Comparison of ENCODE assay signal across 10 cellular contexts in genomic region chr21:14453964-14454641, GRCh38.
DNase-seq lines count a peak whose midpoint lies in the region; ATAC-seq, FAIRE-seq and TF ChIP-seq lines count a peak whose summit lies in the region.
"Had no signal": no experiment of that assay in that cellular context is flagged by ENCODE, and none has a peak within 500 bp of the region (broad histone marks: within the 10 kb centered on the region; RNA-seq: fewer than 3 reads in every experiment).

No MANE protein-coding gene starts in this region.

- TF ChIP-seq CTCF in GM12878 (IDR thresholded peaks at IDR 0.05 in 2 of 3, conservative IDR thresholded peaks at IDR 0.05 in 1 of 3; ENCODE audit: control insufficient read depth in 2 of 3, extremely low read depth in 1 of 3, insufficient read depth in 1 of 3, low read depth in 3 of 3, low read length in 3 of 3) (no peak), gastrocnemius medialis (IDR thresholded peaks at IDR 0.05 in 4 of 5, conservative IDR thresholded peaks at IDR 0.05 in 1 of 5) (no peak)

- H3K27me3 ChIP-seq in GM12878 (replicated peaks in 1 of 2; ENCODE audit: control insufficient read depth in 2 of 2, insufficient read depth in 2 of 2, low read length in 1 of 2) (no peaks in the 10 kb centered on the region), gastrocnemius medialis (no peaks in the 10 kb centered on the region)

- in situ Hi-C loops in GM12878 (cut with MboI) = loop anchor here (5.0 kb wide), 1 partner anchor 78 kb away; no protein-coding TSS in a partner anchor
- in situ Hi-C loops in gastrocnemius medialis (cut with MboI; ENCODE audit: low sequenced_read_pairs in 4 of 4) = no loop called here

- H3K36me3 ChIP-seq in GM12878 (ENCODE audit: control insufficient read depth in 2 of 2, insufficient read depth in 2 of 2, low read length in 1 of 2) = no peaks in the 10 kb centered on the region
- no peaks in the 10 kb centered on the region for H3K36me3 ChIP-seq in gastrocnemius medialis

- TF ChIP-seq POLR2A in GM12878 (IDR thresholded peaks at IDR 0.05; ENCODE audit: low read depth, low read length) (0 out of 2 replicates have a peak, but pooled peaks have one; percentile 8), gastrocnemius medialis (IDR thresholded peaks at IDR 0.05) (no peak)

- H4K20me1 ChIP-seq in GM12878 (ENCODE audit: control insufficient read depth, insufficient read depth) = no peaks in the 10 kb centered on the region

- WGBS in GM12878 (ENCODE audit: insufficient coverage, insufficient replicate concordance, low lambda C conversion rate, missing lambda C conversion rate) = 67% methylated on average over 7 of the region's 7 CpGs

- H3K27ac ChIP-seq in GM12878 (ENCODE audit: control insufficient read depth, insufficient read depth) (peak overlapping the region; percentile 96), gastrocnemius medialis (no peak overlapping the region)
- H3K27ac ChIP-seq: parathyroid adenoma had no signal

- peak overlapping the region; percentile 78 for H3K9ac ChIP-seq in GM12878 (ENCODE audit: control insufficient read depth, insufficient read depth, low read length)
- H3K9ac ChIP-seq: parathyroid adenoma had no signal

- RAD21 ChIA-PET in GM12878 (lab: Charles Lee; ENCODE audit: unreplicated experiment) = interaction anchor here (0.7 to 5.8 kb wide), 29 partner anchors 9 to 425 kb away, joined by 3 to 84 read pairs (median 5); partner anchors contain the start of gene SAMSN1

- no peaks in the 10 kb centered on the region; the same call in 1 of the 3 replicates for H3K9me3 ChIP-seq in GM12878 (replicated peaks; ENCODE audit: control insufficient read depth, insufficient read depth, low read length)
- no peaks in the 10 kb centered on the region for H3K9me3 ChIP-seq in gastrocnemius medialis

- H3K4me2 ChIP-seq in GM12878 (ENCODE audit: control insufficient read depth, insufficient read depth) = peak overlapping the region; percentile 52

- intact Hi-C loops in GM12878 (cut with micrococcal nuclease; ENCODE audit: unreplicated experiment) (loop anchor here (1.0 to 5.0 kb wide), 9 partner anchors 27 to 421 kb away; no protein-coding TSS in a partner anchor), gastrocnemius medialis (cut with DNase I; ENCODE audit: low total_unique reads) (no loop called here)

- no peak for FAIRE-seq in GM12878 (lab: Jason Lieb, UNC)

- H3K4me1 ChIP-seq in GM12878 (ENCODE audit: control insufficient read depth, insufficient read depth, low read length) (peaks cover 34% of the 10 kb centered on the region), gastrocnemius medialis (no peaks in the 10 kb centered on the region)
- H3K4me1 ChIP-seq: parathyroid adenoma had no signal

- DNase-seq in GM12878 (ENCODE audit: low read depth, low spot score) (peak; percentile 25), kidney tubule cell (ENCODE audit: low spot score) (no peak), gastrocnemius medialis (no peak), HuH-7 (ENCODE audit: low spot score) (no peak)
- DNase-seq in stimulated activated naive CD4-positive, alpha-beta T cell treated with Interleukin-2 at 50 U/mL for 16 hours (lab: John Stamatoyannopoulos, UW) = no peak
- DNase-seq: activated CD8-positive, alpha-beta memory T cell treated with anti-CD3 and anti-CD28 coated beads, Interleukin-2, amount 50 U/mL, for 48 hours had no signal

- peak overlapping the region; percentile 54 for H2AFZ ChIP-seq in GM12878 (ENCODE audit: control insufficient read depth, low read depth, low read length)
- H2AFZ ChIP-seq: parathyroid adenoma had no signal

- no peak for TF ChIP-seq EP300 in GM12878 (IDR thresholded peaks at IDR 0.05; ENCODE audit: borderline replicate concordance in 1 of 2, control insufficient read depth in 1 of 2, low read depth in 2 of 2, low read length in 2 of 2)

- TF ChIP-seq RAD21 in GM12878 (IDR thresholded peaks at IDR 0.05; ENCODE audit: insufficient read depth, low read depth, low read length) = no peak

- H3K79me2 ChIP-seq in GM12878 (ENCODE audit: control insufficient read depth, insufficient read depth, low read length) = no peaks in the 10 kb centered on the region; the same call in 1 of the 2 replicates
- H3K79me2 ChIP-seq: parathyroid adenoma had no signal

- POLR2A ChIA-PET in GM12878 (lab: Charles Lee) = interaction anchor here (0.9 to 2.4 kb wide), 10 partner anchors 10 to 309 kb away, joined by 4 to 16 read pairs (median 5); no protein-coding TSS in a partner anchor

- ATAC-seq in GM18498 (IDR thresholded peaks at IDR 0.05; ENCODE audit: unreplicated experiment) (peak; percentile 22), GM21515 (IDR thresholded peaks at IDR 0.05; ENCODE audit: unreplicated experiment) (peak; percentile 12), HG03432 (IDR thresholded peaks at IDR 0.05; ENCODE audit: unreplicated experiment) (peak; percentile 12), GM12878 (peak; percentile 28), gastrocnemius medialis (no peak)

- CTCF ChIA-PET in GM12878 (lab: Yijun Ruan, JAX) = interaction anchor here (0.9 to 6.4 kb wide), 18 partner anchors 12 to 410 kb away, joined by 3 to 46 read pairs (median 4); no protein-coding TSS in a partner anchor

- SMC1A ChIA-PET in GM12878 (lab: Charles Lee; ENCODE audit: uncharacterized antibody, unreplicated experiment) = interaction anchor here (0.6 to 7.6 kb wide), 46 partner anchors 9 to 1876 kb away, joined by 3 to 100 read pairs (median 5); partner anchors contain the start of gene HSPA13

- BruUV-seq in GM12878 (replicated peaks; lab: Mats Ljungman, UMichigan) = TSS peak; percentile 99

- H3K4me3 ChIP-seq in GM12878 (0 out of 2 replicates have a peak overlapping the region, but pooled peaks have one; percentile 13), gastrocnemius medialis (no peak overlapping the region)

TF ChIP-seq in GM12878, 131 proteins besides CTCF, POLR2A, EP300 and RAD21:
- peak; percentile 31 for TF ChIP-seq SMAD1 (IDR thresholded peaks at IDR 0.05; ENCODE audit: low read depth, partially characterized antibody)
- no peak for TF ChIP-seq SMAD5 (IDR thresholded peaks at IDR 0.05; ENCODE audit: low read depth)
- no peak for TF ChIP-seq ZNF384 (IDR thresholded peaks at IDR 0.05; ENCODE audit: borderline replicate concordance, low read depth, low read length)
- TF ChIP-seq MLLT1 (IDR thresholded peaks at IDR 0.05) = 0 out of 2 replicates have a peak, but pooled peaks have one; percentile 17
- TF ChIP-seq ZNF592 (IDR thresholded peaks at IDR 0.05) = peak; percentile 30; the same call in 1 of the 2 replicates
- no peak for TF ChIP-seq STAT3 (IDR thresholded peaks at IDR 0.05; ENCODE audit: low read depth, low read length)
- TF ChIP-seq CEBPB (IDR thresholded peaks at IDR 0.05; ENCODE audit: borderline replicate concordance in 1 of 2, low read depth in 2 of 2, low read length in 2 of 2) = no peak
- no peak for TF ChIP-seq SUZ12 (IDR thresholded peaks at IDR 0.05; ENCODE audit: unreplicated experiment)
- TF ChIP-seq SMC3 (IDR thresholded peaks at IDR 0.05; ENCODE audit: borderline replicate concordance, low read length) = no peak
- no peak for TF ChIP-seq POLR2AphosphoS2 (IDR thresholded peaks at IDR 0.05; ENCODE audit: low read depth, low read length)
- TF ChIP-seq PML (IDR thresholded peaks at IDR 0.05; ENCODE audit: low read length) = 0 out of 2 replicates have a peak, but pooled peaks have one; percentile 18
- no peak for TF ChIP-seq EGR1 (IDR thresholded peaks at IDR 0.05; ENCODE audit: borderline replicate concordance in 1 of 2, low read depth in 2 of 2, low read length in 2 of 2)
- TF ChIP-seq KAT2A (conservative IDR thresholded peaks at IDR 0.05; ENCODE audit: control insufficient read depth, low read depth, low read length) = no peak
- no peak for TF ChIP-seq POU2F2 (IDR thresholded peaks at IDR 0.05; ENCODE audit: borderline replicate concordance, low read depth, low read length)

Comparison
In these comparisons a context has a peak if more than half of its experiments do, and no peak if none do; other contexts are left out.
1. ATAC-seq: peak in GM18498 (single experiment), GM21515 (single experiment), HG03432 (single experiment) and GM12878 (single experiment); none in gastrocnemius medialis (0 of 2).